ENCODE assay signal across 1 cellular context in the genomic region with DNA sequence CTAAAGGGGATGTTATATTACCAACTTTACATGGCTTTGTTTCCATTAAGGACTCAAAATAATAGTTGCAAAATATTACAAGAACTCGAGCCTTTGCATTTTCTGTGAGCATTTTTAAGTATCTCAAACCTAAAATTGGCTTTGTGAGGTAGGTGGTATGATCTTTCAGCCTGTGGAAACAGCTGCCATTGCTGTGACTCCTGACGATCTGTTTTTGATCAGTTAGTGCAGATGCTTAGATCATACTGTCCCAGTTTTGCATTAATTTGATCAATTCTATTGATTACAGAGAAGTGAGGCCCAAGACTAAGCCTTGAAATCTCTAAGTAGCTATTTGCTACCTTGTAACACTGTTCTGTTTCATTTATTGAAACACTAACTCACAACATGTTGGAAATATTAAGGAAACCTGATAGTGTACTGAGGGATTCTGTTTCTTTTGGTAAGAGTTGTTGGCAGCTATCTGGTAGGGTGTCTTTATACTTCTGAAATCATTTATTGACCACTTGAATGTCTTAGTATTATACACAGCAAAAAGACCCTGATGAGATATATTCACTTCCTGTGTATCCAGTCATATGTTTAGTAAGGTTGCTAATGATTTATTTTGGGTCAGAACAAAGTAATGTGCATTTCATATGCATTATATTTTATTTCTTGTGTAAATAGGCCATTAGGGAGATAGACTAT.
TF ChIP-seq lines count a peak whose summit lies in the region.

No MANE protein-coding gene starts in this region.

TF ChIP-seq in GM12878, 131 proteins besides CTCF, POLR2A, EP300 and RAD21:
- TF ChIP-seq, protein P1, sequence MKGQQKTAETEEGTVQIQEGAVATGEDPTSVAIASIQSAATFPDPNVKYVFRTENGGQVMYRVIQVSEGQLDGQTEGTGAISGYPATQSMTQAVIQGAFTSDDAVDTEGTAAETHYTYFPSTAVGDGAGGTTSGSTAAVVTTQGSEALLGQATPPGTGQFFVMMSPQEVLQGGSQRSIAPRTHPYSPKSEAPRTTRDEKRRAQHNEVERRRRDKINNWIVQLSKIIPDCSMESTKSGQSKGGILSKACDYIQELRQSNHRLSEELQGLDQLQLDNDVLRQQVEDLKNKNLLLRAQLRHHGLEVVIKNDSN (IDR thresholded peaks at IDR 0.05; ENCODE audit: borderline replicate concordance, extremely low read length, insufficient read depth, low read depth, low read length): no peak
- TF ChIP-seq SREBF2 (IDR thresholded peaks at IDR 0.05; ENCODE audit: low read length) (no peak), TARDBP (IDR thresholded peaks at IDR 0.05; ENCODE audit: borderline replicate concordance) (no peak), WRNIP1 (IDR thresholded peaks at IDR 0.05; ENCODE audit: borderline replicate concordance, low read depth, low read length) (no peak), CHD2 (IDR thresholded peaks at IDR 0.05; ENCODE audit: borderline replicate concordance, low read depth, low read length) (no peak), HDGF (IDR thresholded peaks at IDR 0.05) (no peak), IKZF1 (conservative IDR thresholded peaks at IDR 0.05) (no peak), FOXK2 (IDR thresholded peaks at IDR 0.05) (no peak), RAD51 (IDR thresholded peaks at IDR 0.05) (no peak), MXI1 (IDR thresholded peaks at IDR 0.05; ENCODE audit: low read depth, low read length) (no peak), PKNOX1 (IDR thresholded peaks at IDR 0.05) (no peak), NKRF (conservative IDR thresholded peaks at IDR 0.05) (no peak), NR2C2 (IDR thresholded peaks at IDR 0.05; ENCODE audit: borderline replicate concordance, control insufficient read depth, insufficient read length, low read depth) (no peak)
TF ChIP-seq in GM12878: peak in this region for 0.
